Comparison of ENCODE assay signal across 21 cellular contexts in genomic region chr17:58789160-58789559, GRCh38. TPM values are rescaled to one million over a fixed set of nuclear protein-coding genes. Genes with fewer than 3 reads are reported as not detected.
"Had no signal": no experiment of that assay in that cellular context is flagged by ENCODE, and none has a peak within 500 bp of the region (broad histone marks: within the 10 kb centered on the region; RNA-seq: fewer than 3 reads in every experiment).

No MANE protein-coding gene starts in this region.

- H3K27ac Mint-ChIP-seq: nephron; stimulated activated naive B cell treated with anti-CD40 and anti-IgM and Interleukin-4, amounts not matched to agents 10 μg/mL and 1 μg/mL and 100 μg/mL, for 72 hours; T-cell had no signal

- H3K27ac ChIP-seq: cardiac muscle cell, esophagus muscularis mucosa, gastroesophageal sphincter, heart left ventricle, left lung, sigmoid colon, spleen, tibial nerve had no signal

- H3K9me3 Mint-ChIP-seq: nephron; stimulated activated naive B cell treated with anti-CD40 and anti-IgM and Interleukin-4, amounts not matched to agents 10 μg/mL and 1 μg/mL and 100 μg/mL, for 72 hours; T-cell had no signal

- ATAC-seq: gastroesophageal sphincter; heart left ventricle; left lung; SK-N-SH treated with all-trans-retinoic acid at 6 μM for 48 hours; stimulated activated naive B cell treated with anti-CD40 and anti-IgM and Interleukin-4, amounts not matched to agents 10 μg/mL and 1 μg/mL and 100 μg/mL, for 72 hours; T-cell had no signal

- H3K4me3 Mint-ChIP-seq: nephron; stimulated activated naive B cell treated with anti-CD40 and anti-IgM and Interleukin-4, amounts not matched to agents 10 μg/mL and 1 μg/mL and 100 μg/mL, for 72 hours; T-cell had no signal

- H3K9me3 ChIP-seq: esophagus muscularis mucosa, gastroesophageal sphincter, heart left ventricle, left lung, sigmoid colon, spleen, tibial nerve had no signal

- H3K36me3 Mint-ChIP-seq: stimulated activated naive B cell treated with anti-CD40 and anti-IgM and Interleukin-4, amounts not matched to agents 10 μg/mL and 1 μg/mL and 100 μg/mL, for 72 hours; T-cell had no signal

- FAIRE-seq: endothelial cell of umbilical vein had no signal

- H3K27me3 Mint-ChIP-seq: stimulated activated naive B cell treated with anti-CD40 and anti-IgM and Interleukin-4, amounts not matched to agents 10 μg/mL and 1 μg/mL and 100 μg/mL, for 72 hours had no signal

- H3K27me3 ChIP-seq: cardiac muscle cell, esophagus muscularis mucosa, gastroesophageal sphincter, left lung, sigmoid colon, spleen, tibial nerve had no signal

- H3K4me1 ChIP-seq: esophagus muscularis mucosa, gastroesophageal sphincter, left lung, sigmoid colon, spleen had no signal

- H3K36me3 ChIP-seq: cardiac muscle cell, esophagus muscularis mucosa, gastroesophageal sphincter, heart left ventricle, left lung, sigmoid colon, spleen, tibial nerve had no signal

- H3K4me3 ChIP-seq: cardiac muscle cell, esophagus muscularis mucosa, gastroesophageal sphincter, heart left ventricle, left lung, sigmoid colon, spleen, tibial nerve had no signal

- DNase-seq: activated naive CD4-positive, alpha-beta T cell; amygdala; dermis blood vessel endothelial cell; effector memory CD4-positive, alpha-beta T cell; heart left ventricle; left lung; midbrain; nucleus accumbens; SIG-M5; sigmoid colon; spleen; stimulated activated naive B cell treated with anti-CD40 and anti-IgM and Interleukin-4, amounts not matched to agents 10 μg/mL and 1 μg/mL and 100 μg/mL, for 72 hours; substantia nigra; T-cell had no signal

- H3K4me1 Mint-ChIP-seq: stimulated activated naive B cell treated with anti-CD40 and anti-IgM and Interleukin-4, amounts not matched to agents 10 μg/mL and 1 μg/mL and 100 μg/mL, for 72 hours had no signal

RNA-seq across cellular contexts. Expression of gene PPM1E, which starts 33.5 kb away (rescaled TPM):
- total RNA-seq: endothelial cell of umbilical vein had no signal
- polyA plus RNA-seq: cardiac muscle cell had no signal
